ENCODE assay signal across 19 cellular contexts in genomic region chr3:65539620-65540019, GRCh38.
"Had no signal": no experiment of that assay in that cellular context is flagged by ENCODE, and none has a peak within 500 bp of the region (broad histone marks: within the 10 kb centered on the region; RNA-seq: fewer than 3 reads in every experiment).

No MANE protein-coding gene starts in this region.

- H3K9me3 ChIP-seq: prostate gland, right lobe of liver, transverse colon had no signal

- H3K36me3 Mint-ChIP-seq: activated naive CD4-positive, alpha-beta T cell treated with anti-CD3 and anti-CD28 coated beads, Interleukin-2, amount 50 U/mL, for 24 hours; stimulated activated naive B cell treated with anti-CD40 and anti-IgM and Interleukin-4, amounts not matched to agents 10 μg/mL and 1 μg/mL and 100 μg/mL, for 72 hours had no signal

- H3K4me3 Mint-ChIP-seq: activated naive CD4-positive, alpha-beta T cell treated with anti-CD3 and anti-CD28 coated beads, Interleukin-2, amount 50 U/mL, for 24 hours; brain; central memory CD8-positive, alpha-beta T cell; effector memory CD8-positive, alpha-beta T cell; nephron; stimulated activated naive B cell treated with anti-CD40 and anti-IgM and Interleukin-4, amounts not matched to agents 10 μg/mL and 1 μg/mL and 100 μg/mL, for 72 hours had no signal

- H3K36me3 ChIP-seq: prostate gland, right lobe of liver, transverse colon had no signal

- H3K27me3 ChIP-seq: right lobe of liver, transverse colon had no signal

- DNase-seq: activated CD4-positive, alpha-beta T cell treated with anti-CD3 and anti-CD28 coated beads, Interleukin-2, amount 50 U/mL, for 4 hours; activated T-cell treated with anti-CD3 and anti-CD28 coated beads, Interleukin-2, amount 50 U/mL, for 1 hour; amniotic stem cell; effector memory CD8-positive, alpha-beta T cell; erythroblast; glutamatergic neuron; left cardiac atrium; right lobe of liver; stimulated activated CD4-positive, alpha-beta T cell treated with anti-CD3 and anti-CD28 coated beads, Interleukin-1b, Interleukin-23, amount 100 ng/mL, for 48 hours; stimulated activated naive B cell treated with anti-CD40 and anti-IgM and Interleukin-4, amounts not matched to agents 10 μg/mL and 1 μg/mL and 100 μg/mL, for 72 hours; substantia nigra; T-helper 2 cell; transverse colon had no signal

- H3K4me1 Mint-ChIP-seq: activated naive CD4-positive, alpha-beta T cell treated with anti-CD3 and anti-CD28 coated beads, Interleukin-2, amount 50 U/mL, for 24 hours; central memory CD8-positive, alpha-beta T cell; stimulated activated naive B cell treated with anti-CD40 and anti-IgM and Interleukin-4, amounts not matched to agents 10 μg/mL and 1 μg/mL and 100 μg/mL, for 72 hours had no signal

- H3K27me3 Mint-ChIP-seq: activated naive CD4-positive, alpha-beta T cell treated with anti-CD3 and anti-CD28 coated beads, Interleukin-2, amount 50 U/mL, for 24 hours; central memory CD8-positive, alpha-beta T cell; effector memory CD8-positive, alpha-beta T cell; stimulated activated naive B cell treated with anti-CD40 and anti-IgM and Interleukin-4, amounts not matched to agents 10 μg/mL and 1 μg/mL and 100 μg/mL, for 72 hours had no signal

- ATAC-seq: activated CD4-positive, CD25-positive, alpha-beta regulatory T cell treated with anti-CD3 and anti-CD28 coated beads, Interleukin-2, amount 50 U/mL, for 24 hours; effector memory CD8-positive, alpha-beta T cell; left cardiac atrium; right lobe of liver; stimulated activated naive B cell treated with anti-CD40 and anti-IgM and Interleukin-4, amounts not matched to agents 10 μg/mL and 1 μg/mL and 100 μg/mL, for 72 hours had no signal

- H3K4me3 ChIP-seq: prostate gland, right lobe of liver, transverse colon had no signal

- H3K9me3 Mint-ChIP-seq: activated naive CD4-positive, alpha-beta T cell treated with anti-CD3 and anti-CD28 coated beads, Interleukin-2, amount 50 U/mL, for 24 hours; central memory CD8-positive, alpha-beta T cell had no signal

- H3K27ac Mint-ChIP-seq: activated naive CD4-positive, alpha-beta T cell treated with anti-CD3 and anti-CD28 coated beads, Interleukin-2, amount 50 U/mL, for 24 hours; brain; effector memory CD8-positive, alpha-beta T cell; nephron; stimulated activated naive B cell treated with anti-CD40 and anti-IgM and Interleukin-4, amounts not matched to agents 10 μg/mL and 1 μg/mL and 100 μg/mL, for 72 hours had no signal

- H3K4me1 ChIP-seq: right lobe of liver had no signal

- H3K27ac ChIP-seq: prostate gland, right lobe of liver, transverse colon had no signal
